8 cellular contexts compared by ENCODE assay signal in genomic region chr3:41202834-41203345, GRCh38. TPM values are rescaled to one million over a fixed set of nuclear protein-coding genes. Genes with fewer than 3 reads are reported as not detected.
A peak's percentile ranks its signal among the peaks of the same experiment; 100 is the strongest.
DNase-seq lines count a peak whose midpoint lies in the region; ATAC-seq, FAIRE-seq and TF ChIP-seq lines count a peak whose summit lies in the region.

No MANE protein-coding gene starts in this region.

- H3K27ac ChIP-seq in right atrium auricular region (peak overlapping the region; percentile 28 to 94), ascending aorta (no peak overlapping the region)

- H3K9me3 ChIP-seq in right atrium auricular region: no peaks in the 10 kb centered on the region
- no peaks in the 10 kb centered on the region for H3K9me3 ChIP-seq in Loucy (ENCODE audit: insufficient read depth, low read depth, low read length)
- H3K9me3 ChIP-seq in ascending aorta: no peaks in the 10 kb centered on the region

- H3K4me3 Mint-ChIP-seq in type B pancreatic cell: peak overlapping the region; percentile 99

- no peak overlapping the region for H3K4me3 ChIP-seq in right atrium auricular region
- peak overlapping the region; percentile 88 for H3K4me3 ChIP-seq in Loucy (ENCODE audit: low read length, poor library complexity, severe bottlenecking)
- peak overlapping the region; percentile 17 to 100 for H3K4me3 ChIP-seq in ascending aorta

- H3K27me3 ChIP-seq in right atrium auricular region (no peaks in the 10 kb centered on the region), Loucy (ENCODE audit: insufficient read depth, low read length, poor library complexity, severe bottlenecking) (no peaks in the 10 kb centered on the region), ascending aorta (no peaks in the 10 kb centered on the region)

- H3K4me2 ChIP-seq in Loucy (ENCODE audit: low read depth, low read length, poor library complexity, severe bottlenecking): peak overlapping the region; percentile 70

- peaks cover 7% of the 10 kb centered on the region for H3K36me3 Mint-ChIP-seq in type B pancreatic cell

- DNase-seq in right atrium auricular region (ENCODE audit: low spot score) (no peak), Right ventricle myocardium superior (no peak), ascending aorta (ENCODE audit: low spot score in 2 of 2) (no peak), type B pancreatic cell (ENCODE audit: extremely low spot score, unreplicated experiment) (no peak), SKM-1 (lab: John Stamatoyannopoulos, UW; ENCODE audit: unreplicated experiment) (no peak)
- no peak for DNase-seq in stimulated activated CD4-positive, alpha-beta T cell treated with anti-CD3 and anti-CD28 coated beads, Interleukin-15, amount 100 ng/mL, for 24 hours

- no peak overlapping the region for H2AFZ ChIP-seq in Loucy (ENCODE audit: low read length)

- H3K36me3 ChIP-seq in right atrium auricular region (no peaks in the 10 kb centered on the region), Loucy (ENCODE audit: insufficient read depth, low read length) (no peaks in the 10 kb centered on the region), ascending aorta (no peaks in the 10 kb centered on the region)

- TF ChIP-seq CTCF in right atrium auricular region (IDR thresholded peaks at IDR 0.05) (peak in 1 of 2 donors; percentile 63), Loucy (conservative IDR thresholded peaks at IDR 0.05; ENCODE audit: low read length) (peak; percentile 72), ascending aorta (IDR thresholded peaks at IDR 0.05) (peak in 2 of 3 experiments; percentile 24 to 51), type B pancreatic cell (conservative IDR thresholded peaks at IDR 0.05) (peak; percentile 69)

- FAIRE-seq in islet of Langerhans (lab: Jason Lieb, UNC): peak; percentile 79

- peak overlapping the region; percentile 93 for H3K9ac ChIP-seq in Loucy (ENCODE audit: low read depth, low read length, poor library complexity, severe bottlenecking)

- peaks cover 85% of the 10 kb centered on the region for H3K79me2 ChIP-seq in Loucy (ENCODE audit: insufficient read depth, low read length)

- H3K4me1 ChIP-seq in right atrium auricular region: peaks cover 0 to 74% of the 10 kb centered on the region in 2 donors
- H3K4me1 ChIP-seq in Loucy (ENCODE audit: insufficient read depth, low read length, poor library complexity, severe bottlenecking): peaks cover 65% of the 10 kb centered on the region
- peaks cover 0 to 54% of the 10 kb centered on the region in 2 donors for H3K4me1 ChIP-seq in ascending aorta

- no peak for ATAC-seq in Right ventricle myocardium superior (ENCODE audit: poor library complexity)

- H3K9me3 Mint-ChIP-seq in type B pancreatic cell: no peaks in the 10 kb centered on the region

- H3F3A ChIP-seq in Loucy (ENCODE audit: low read depth): no peaks in the 10 kb centered on the region

- H4K20me1 ChIP-seq in Loucy (ENCODE audit: insufficient read depth, low read length, poor library complexity, severe bottlenecking): peaks cover 80% of the 10 kb centered on the region

- no peaks in the 10 kb centered on the region for H3K9me2 ChIP-seq in Loucy (replicated peaks; ENCODE audit: low read depth, low read length)

- H3K4me1 Mint-ChIP-seq in type B pancreatic cell (ENCODE audit: unreplicated experiment): peaks cover 51% of the 10 kb centered on the region

- intact Hi-C loops in Right ventricle myocardium superior (cut with DNase I): loop anchor here (10.0 kb wide), 1 partner anchor 618 kb away; no protein-coding TSS in a partner anchor
- intact Hi-C loops in ascending aorta (cut with DNase I): loop anchor here (5.0 kb wide), 2 partner anchors 34 to 436 kb away; no protein-coding TSS in a partner anchor

- peak overlapping the region; percentile 87 for H3K27ac Mint-ChIP-seq in type B pancreatic cell

- H3K27me3 Mint-ChIP-seq in type B pancreatic cell: no peaks in the 10 kb centered on the region

RNA-seq across cellular contexts. Expression of gene CTNNB1, which starts 3.6 kb away (rescaled TPM):
- total RNA-seq in right atrium auricular region: 100 to 1,000 TPM; 156 to 261 TPM
- 152 TPM for total RNA-seq in Right ventricle myocardium superior
- total RNA-seq in ascending aorta: 371 TPM
- 438 and 471 TPM in 2 replicates for total RNA-seq in type B pancreatic cell (ENCODE audit: low replicate concordance)

Comparison
In these comparisons a context has a peak if more than half of its experiments do, and no peak if none do; other contexts are left out.
1. H3K27ac ChIP-seq: peak in right atrium auricular region (2 of 2); none in ascending aorta (0 of 2).
2. H3K4me3 ChIP-seq: peak in Loucy (single experiment) and ascending aorta (2 of 2); none in right atrium auricular region (0 of 2).